ENCODE assay signal across 15 cellular contexts in the genomic region with DNA sequence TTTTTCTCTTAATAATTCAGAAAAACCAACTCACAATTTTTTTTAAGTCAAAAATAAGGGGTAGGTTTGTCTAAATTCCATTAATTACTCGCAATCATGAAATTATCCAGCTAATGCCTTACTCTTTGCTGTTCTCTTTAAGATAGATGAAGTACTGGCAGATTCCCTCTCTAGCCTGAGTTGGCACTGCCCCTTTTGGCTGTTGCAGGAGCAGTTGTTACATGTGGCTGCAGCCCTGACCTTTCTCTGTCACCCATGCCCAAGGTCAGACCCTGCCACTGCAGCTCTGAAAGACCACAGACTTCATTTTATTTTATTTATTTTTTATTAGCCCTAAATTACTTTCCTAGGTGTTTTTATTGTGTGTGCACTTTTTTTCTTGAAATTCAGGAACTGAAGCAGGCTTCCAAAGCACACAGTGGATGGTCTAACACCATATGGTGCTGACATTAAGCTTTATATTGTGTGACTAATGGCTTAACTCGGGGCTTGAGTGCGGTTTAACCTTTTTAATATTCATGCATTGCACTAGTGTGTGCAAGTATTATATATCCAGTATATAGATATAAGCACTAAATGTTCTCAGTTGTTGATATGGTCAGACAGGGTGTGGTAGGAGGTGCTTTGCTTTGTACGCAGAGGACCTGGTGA.
A peak's percentile ranks its signal among the peaks of the same experiment; 100 is the strongest.
DNase-seq lines count a peak whose midpoint lies in the region; ATAC-seq and TF ChIP-seq lines count a peak whose summit lies in the region.
"Had no signal": no experiment of that assay in that cellular context is flagged by ENCODE, and none has a peak within 500 bp of the region (broad histone marks: within the 10 kb centered on the region; RNA-seq: fewer than 3 reads in every experiment).

No MANE protein-coding gene starts in this region.

- ATAC-seq in SK-N-SH treated with all-trans-retinoic acid at 6 μM for 48 hours (no peak), GM21825 (IDR thresholded peaks at IDR 0.05; ENCODE audit: unreplicated experiment) (no peak)
- no peak for ATAC-seq in CD8-positive, alpha-beta T cell

- no peaks in the 10 kb centered on the region for H3K36me3 Mint-ChIP-seq in CD8-positive, alpha-beta T cell

- H3K9me3 Mint-ChIP-seq in CD8-positive, alpha-beta T cell = peaks cover 3% of the 10 kb centered on the region
- H3K9me3 Mint-ChIP-seq: CD4-positive, alpha-beta T cell had no signal

- intact Hi-C loops in CD8-positive, alpha-beta T cell (cut with DNase I, micrococcal nuclease) = no loop called here

- H3K9ac ChIP-seq in SK-N-SH = no peak overlapping the region

- TF ChIP-seq RAD21 in SK-N-SH (IDR thresholded peaks at IDR 0.05; ENCODE audit: low read length) = peak; percentile 3; the same call in 1 of the 2 replicates

- no peak overlapping the region for H2AFZ ChIP-seq in SK-N-SH (ENCODE audit: low read depth)

- H3K4me1 Mint-ChIP-seq in CD8-positive, alpha-beta T cell (ENCODE audit: low read depth) = no peaks in the 10 kb centered on the region

- POLR2A ChIA-PET in SK-N-SH (lab: Yijun Ruan, JAX) = no interaction called here
- POLR2A ChIA-PET in CD8-positive, alpha-beta T cell (lab: Charles Lee) = no interaction called here

- DNase-seq in SK-N-SH = no peak
- DNase-seq in G401 (ENCODE audit: low spot score) = peak; percentile 71
- peak; percentile 78 for DNase-seq in NCI-H524 treated with DMSO at 0.1 percent for 48 hours (lab: John Stamatoyannopoulos, UW)
- DNase-seq in left kidney (ENCODE audit: low read depth, low spot score) = peak; percentile 14
- DNase-seq in stimulated activated CD8-positive, alpha-beta memory T cell treated with anti-CD3 and anti-CD28 coated beads, Interleukin-4, amount 100 ng/mL, for 48 hours = no peak
- no peak for DNase-seq in CD8-positive, alpha-beta T cell
- DNase-seq: CD4-positive, alpha-beta T cell; DMS79; KG1; NCI-H1417; NCI-H2029 treated with DMSO at 0.1 percent for 48 hours; NCI-H510A; SHP77 treated with DMSO at 0.1 percent for 48 hours had no signal

- H3K36me3 ChIP-seq in SK-N-SH (replicated peaks in 1 of 2; ENCODE audit: control insufficient read depth in 1 of 2, insufficient read depth in 2 of 2, low read length in 1 of 2) = no peaks in the 10 kb centered on the region
- H3K36me3 ChIP-seq in CD8-positive, alpha-beta T cell (ENCODE audit: insufficient read depth, low read length) = no peaks in the 10 kb centered on the region

- TF ChIP-seq EP300 in SK-N-SH (IDR thresholded peaks at IDR 0.05; ENCODE audit: borderline replicate concordance in 1 of 2, low read depth in 1 of 2, low read length in 1 of 2) = no peak

- no peaks in the 10 kb centered on the region for H3F3A ChIP-seq in SK-N-SH (replicated peaks; ENCODE audit: insufficient read depth)

- H3K4me1 ChIP-seq in SK-N-SH (ENCODE audit: control insufficient read depth in 1 of 2, insufficient read depth in 2 of 2, low read depth in 1 of 2, low read length in 1 of 2) = peaks cover 5 to 24% of the 10 kb centered on the region in 2 experiments; a peak in 3 of 4 replicates
- no peaks in the 10 kb centered on the region for H3K4me1 ChIP-seq in CD8-positive, alpha-beta T cell (ENCODE audit: insufficient read depth, low read length)

- H3K79me2 ChIP-seq in SK-N-SH (ENCODE audit: insufficient read depth) = no peaks in the 10 kb centered on the region

- H3K27ac Mint-ChIP-seq in CD8-positive, alpha-beta T cell = no peak overlapping the region
- H3K27ac Mint-ChIP-seq: CD4-positive, alpha-beta T cell had no signal

- H3K4me3 ChIP-seq in SK-N-SH (ENCODE audit: low read depth in 2 of 2, low read length in 1 of 2) = no peak overlapping the region
- no peak overlapping the region for H3K4me3 ChIP-seq in CD8-positive, alpha-beta T cell (ENCODE audit: low read depth, low read length)

- no peaks in the 10 kb centered on the region for H3K9me2 ChIP-seq in SK-N-SH

- no peaks in the 10 kb centered on the region for H3K9me3 ChIP-seq in SK-N-SH
- no peaks in the 10 kb centered on the region for H3K9me3 ChIP-seq in CD8-positive, alpha-beta T cell (ENCODE audit: low read length)

- in situ Hi-C loops in G401 (cut with HindIII; ENCODE audit: low sequenced_read_pairs) = no loop called here

- H3K27me3 ChIP-seq in SK-N-SH (ENCODE audit: insufficient read depth) = no peaks in the 10 kb centered on the region
- H3K27me3 ChIP-seq in CD8-positive, alpha-beta T cell (ENCODE audit: insufficient read depth, low read length) = no peaks in the 10 kb centered on the region

- TF ChIP-seq CTCF in SK-N-SH (IDR thresholded peaks at IDR 0.05) = no peak
- no peak for TF ChIP-seq CTCF in CD8-positive, alpha-beta T cell (IDR thresholded peaks at IDR 0.05)

- H3K4me2 ChIP-seq in SK-N-SH = no peak overlapping the region

- no peak overlapping the region for H3K27ac ChIP-seq in SK-N-SH (ENCODE audit: low read depth in 2 of 2, low read length in 1 of 2)
- H3K27ac ChIP-seq in CD8-positive, alpha-beta T cell (ENCODE audit: low read depth, low read length) = no peak overlapping the region

- no peak overlapping the region for H3K4me3 Mint-ChIP-seq in CD8-positive, alpha-beta T cell
- H3K4me3 Mint-ChIP-seq: CD4-positive, alpha-beta T cell had no signal

- H3K27me3 Mint-ChIP-seq in CD8-positive, alpha-beta T cell (ENCODE audit: low read depth) = no peaks in the 10 kb centered on the region
- H3K27me3 Mint-ChIP-seq: CD4-positive, alpha-beta T cell had no signal

- CTCF ChIA-PET in SK-N-SH (lab: Yijun Ruan, JAX) = interaction anchor here (1.3 kb wide), 1 partner anchor 259 kb away, joined by 4 read pairs; no protein-coding TSS in a partner anchor
- CTCF ChIA-PET in CD8-positive, alpha-beta T cell (lab: Charles Lee) = no interaction called here

- no peaks in the 10 kb centered on the region for H4K20me1 ChIP-seq in SK-N-SH (ENCODE audit: insufficient read depth)

- 97% methylated on average over 4 of the region's 4 CpGs for whole genome bisulfite sequencing in SK-N-SH (ENCODE audit: low lambda C conversion rate)

TF ChIP-seq in SK-N-SH, 30 proteins besides CTCF, POLR2A, EP300 and RAD21:
- TF ChIP-seq MXI1 (IDR thresholded peaks at IDR 0.05; ENCODE audit: low read depth, low read length) (peak; percentile 22; the same call in 1 of the 2 replicates), SIN3A (IDR thresholded peaks at IDR 0.05; ENCODE audit: borderline replicate concordance, low read depth, low read length) (no peak)

TF ChIP-seq in SK-N-SH treated with all-trans-retinoic acid at 6 μM for 48 hours, 23 proteins besides CTCF, POLR2A, EP300 and RAD21:
- TF ChIP-seq, protein P1, sequence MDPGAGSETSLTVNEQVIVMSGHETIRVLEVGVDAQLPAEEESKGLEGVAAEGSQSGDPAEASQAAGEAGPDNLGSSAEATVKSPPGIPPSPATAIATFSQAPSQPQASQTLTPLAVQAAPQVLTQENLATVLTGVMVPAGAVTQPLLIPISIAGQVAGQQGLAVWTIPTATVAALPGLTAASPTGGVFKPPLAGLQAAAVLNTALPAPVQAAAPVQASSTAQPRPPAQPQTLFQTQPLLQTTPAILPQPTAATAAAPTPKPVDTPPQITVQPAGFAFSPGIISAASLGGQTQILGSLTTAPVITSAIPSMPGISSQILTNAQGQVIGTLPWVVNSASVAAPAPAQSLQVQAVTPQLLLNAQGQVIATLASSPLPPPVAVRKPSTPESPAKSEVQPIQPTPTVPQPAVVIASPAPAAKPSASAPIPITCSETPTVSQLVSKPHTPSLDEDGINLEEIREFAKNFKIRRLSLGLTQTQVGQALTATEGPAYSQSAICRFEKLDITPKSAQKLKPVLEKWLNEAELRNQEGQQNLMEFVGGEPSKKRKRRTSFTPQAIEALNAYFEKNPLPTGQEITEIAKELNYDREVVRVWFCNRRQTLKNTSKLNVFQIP (CRISPR knock-in tag; IDR thresholded peaks at IDR 0.05; ENCODE audit: borderline replicate concordance, low read depth) = no peak
- TF ChIP-seq ZC3H10 (CRISPR knock-in tag; IDR thresholded peaks at IDR 0.05) (no peak), ARNTL (CRISPR knock-in tag; IDR thresholded peaks at IDR 0.05; ENCODE audit: borderline replicate concordance, low read depth) (no peak), ZNF70 (CRISPR knock-in tag; IDR thresholded peaks at IDR 0.05) (no peak), GLIS3 (CRISPR knock-in tag; IDR thresholded peaks at IDR 0.05) (no peak), TOX (CRISPR knock-in tag; IDR thresholded peaks at IDR 0.05; ENCODE audit: borderline replicate concordance) (no peak), SNAI2 (CRISPR knock-in tag; IDR thresholded peaks at IDR 0.05) (no peak), ISL1 (CRISPR knock-in tag; IDR thresholded peaks at IDR 0.05) (no peak), RARB (CRISPR knock-in tag; IDR thresholded peaks at IDR 0.05) (no peak), CSDC2 (CRISPR knock-in tag; IDR thresholded peaks at IDR 0.05) (no peak), ZFP3 (CRISPR knock-in tag; IDR thresholded peaks at IDR 0.05) (no peak), OSR1 (CRISPR knock-in tag; IDR thresholded peaks at IDR 0.05) (no peak), ESRRG (CRISPR knock-in tag; IDR thresholded peaks at IDR 0.05) (no peak), ZNF565 (CRISPR knock-in tag; conservative IDR thresholded peaks at IDR 0.05; ENCODE audit: low read depth) (no peak)
- TF ChIP-seq, protein P2, sequence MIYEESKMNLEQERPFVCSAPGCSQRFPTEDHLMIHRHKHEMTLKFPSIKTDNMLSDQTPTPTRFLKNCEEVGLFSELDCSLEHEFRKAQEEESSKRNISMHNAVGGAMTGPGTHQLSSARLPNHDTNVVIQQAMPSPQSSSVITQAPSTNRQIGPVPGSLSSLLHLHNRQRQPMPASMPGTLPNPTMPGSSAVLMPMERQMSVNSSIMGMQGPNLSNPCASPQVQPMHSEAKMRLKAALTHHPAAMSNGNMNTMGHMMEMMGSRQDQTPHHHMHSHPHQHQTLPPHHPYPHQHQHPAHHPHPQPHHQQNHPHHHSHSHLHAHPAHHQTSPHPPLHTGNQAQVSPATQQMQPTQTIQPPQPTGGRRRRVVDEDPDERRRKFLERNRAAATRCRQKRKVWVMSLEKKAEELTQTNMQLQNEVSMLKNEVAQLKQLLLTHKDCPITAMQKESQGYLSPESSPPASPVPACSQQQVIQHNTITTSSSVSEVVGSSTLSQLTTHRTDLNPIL (CRISPR knock-in tag; IDR thresholded peaks at IDR 0.05; ENCODE audit: low read depth) = no peak

Comparison
In these comparisons a context has a peak if more than half of its experiments do, and no peak if none do; other contexts are left out.
1. DNase-seq: peak in G401 (single experiment), NCI-H524 treated with DMSO at 0.1 percent for 48 hours (single experiment) and left kidney (single experiment); none in SK-N-SH (single experiment), stimulated activated CD8-positive, alpha-beta memory T cell treated with anti-CD3 and anti-CD28 coated beads, Interleukin-4, amount 100 ng/mL, for 48 hours (single experiment) and CD8-positive, alpha-beta T cell (0 of 7).